ENCODE assay signal across 8 cellular contexts in genomic region chr18:70491734-70492348, GRCh38.
DNase-seq lines count a peak whose midpoint lies in the region; ATAC-seq and TF ChIP-seq lines count a peak whose summit lies in the region.

No MANE protein-coding gene starts in this region.

- H3K9ac ChIP-seq in DND-41 (ENCODE audit: low read depth, low read length) (no peak overlapping the region), OCI-LY3 (ENCODE audit: low read length) (no peak overlapping the region)

- no peaks in the 10 kb centered on the region for H3K9me3 ChIP-seq in DND-41 (ENCODE audit: insufficient read depth, low read length, severe bottlenecking)
- H3K9me3 ChIP-seq in OCI-LY3 (ENCODE audit: insufficient read depth, low read length), result no peaks in the 10 kb centered on the region

- DNase-seq in DND-41 (peak; percentile 41), germinal center (ENCODE audit: low spot score) (peak; percentile 20), putamen (ENCODE audit: low spot score) (peak; percentile 75), kidney glomerular epithelial cell (lab: John Stamatoyannopoulos, UW) (no peak)
- DNase-seq in activated T-cell treated with anti-CD3 and anti-CD28 coated beads, Interleukin-2, amount 50 U/mL, for 72 hours, result peak; percentile 51 to 56

- H3K9me3 Mint-ChIP-seq in activated T-cell treated with anti-CD3 and anti-CD28 coated beads, Interleukin-2, amount 50 U/mL, for 72 hours, result no peaks in the 10 kb centered on the region

- no peak overlapping the region for H3K4me3 Mint-ChIP-seq in activated T-cell treated with anti-CD3 and anti-CD28 coated beads, Interleukin-2, amount 50 U/mL, for 72 hours

- H3K36me3 ChIP-seq in DND-41 (ENCODE audit: insufficient read depth, low read length) (no peaks in the 10 kb centered on the region), OCI-LY3 (replicated peaks; ENCODE audit: low read depth, low read length) (no peaks in the 10 kb centered on the region)

- H3K27me3 Mint-ChIP-seq in activated T-cell treated with anti-CD3 and anti-CD28 coated beads, Interleukin-2, amount 50 U/mL, for 72 hours (ENCODE audit: low read depth), result peaks cover 6% of the 10 kb centered on the region

- H4K20me1 ChIP-seq in DND-41 (ENCODE audit: insufficient read depth, low read length) (no peaks in the 10 kb centered on the region), OCI-LY3 (ENCODE audit: insufficient read depth, low read length) (no peaks in the 10 kb centered on the region)

- H3K27me3 ChIP-seq in DND-41 (ENCODE audit: insufficient read depth, low read length, poor library complexity), result no peaks in the 10 kb centered on the region
- H3K27me3 ChIP-seq in OCI-LY3 (ENCODE audit: low read depth, low read length), result no peaks in the 10 kb centered on the region

- TF ChIP-seq CTCF in DND-41 (IDR thresholded peaks at IDR 0.05; ENCODE audit: borderline replicate concordance, extremely low read depth, low read length, poor library complexity, severe bottlenecking), result peak; percentile 80
- TF ChIP-seq CTCF in OCI-LY3 (IDR thresholded peaks at IDR 0.05; ENCODE audit: low read depth, low read length), result peak; percentile 99

- no peaks in the 10 kb centered on the region for H3K4me1 ChIP-seq in DND-41 (ENCODE audit: insufficient read depth, low read length)
- H3K4me1 ChIP-seq in OCI-LY3 (ENCODE audit: low read length), result peaks cover 11% of the 10 kb centered on the region

- H3K27ac ChIP-seq in DND-41 (ENCODE audit: low read length), result no peak overlapping the region
- no peak overlapping the region for H3K27ac ChIP-seq in OCI-LY3 (ENCODE audit: low read length)

- no peak overlapping the region for H3K27ac Mint-ChIP-seq in activated T-cell treated with anti-CD3 and anti-CD28 coated beads, Interleukin-2, amount 50 U/mL, for 72 hours

- no peaks in the 10 kb centered on the region for H3K36me3 Mint-ChIP-seq in activated T-cell treated with anti-CD3 and anti-CD28 coated beads, Interleukin-2, amount 50 U/mL, for 72 hours (ENCODE audit: insufficient read depth in 2 of 2)

- ATAC-seq in DND-41 (ENCODE audit: insufficient read depth, low read depth) (peak; percentile 73), GM19452 (IDR thresholded peaks at IDR 0.05; ENCODE audit: unreplicated experiment) (peak; percentile 81), HG03469 (IDR thresholded peaks at IDR 0.05; ENCODE audit: unreplicated experiment) (peak; percentile 78)
- ATAC-seq in activated T-cell treated with anti-CD3 and anti-CD28 coated beads, Interleukin-2, amount 50 U/mL, for 72 hours (replicated peaks in 1 of 2), result peak in 1 of 2 donors; percentile 57

- H3K4me2 ChIP-seq in DND-41 (ENCODE audit: insufficient read depth, low read length) (no peak overlapping the region), OCI-LY3 (ENCODE audit: low read length) (no peak overlapping the region)

- H2AFZ ChIP-seq in DND-41 (ENCODE audit: low read depth, low read length) (no peak overlapping the region), OCI-LY3 (ENCODE audit: low read depth, low read length) (peak overlapping the region; percentile 4; the same call in 1 of the 2 replicates)

- H3K79me2 ChIP-seq in DND-41 (ENCODE audit: insufficient read depth, low read length) (no peaks in the 10 kb centered on the region), OCI-LY3 (ENCODE audit: low read length) (no peaks in the 10 kb centered on the region)

- H3K4me1 Mint-ChIP-seq in activated T-cell treated with anti-CD3 and anti-CD28 coated beads, Interleukin-2, amount 50 U/mL, for 72 hours (ENCODE audit: low read depth), result no peaks in the 10 kb centered on the region

- H3K4me3 ChIP-seq in DND-41 (ENCODE audit: low read depth in 1 of 2, low read length in 2 of 2) (no peak overlapping the region), OCI-LY3 (ENCODE audit: low read length) (no peak overlapping the region)
